In genomic region chr5:19042106-19042505, GRCh38 we compare ENCODE assay signal across 23 cellular contexts.
DNase-seq lines count a peak whose midpoint lies in the region; ATAC-seq, FAIRE-seq and TF ChIP-seq lines count a peak whose summit lies in the region.
"Had no signal": no experiment of that assay in that cellular context is flagged by ENCODE, and none has a peak within 500 bp of the region (broad histone marks: within the 10 kb centered on the region; RNA-seq: fewer than 3 reads in every experiment).

No MANE protein-coding gene starts in this region.

- peak overlapping the region; percentile 38 for H2AFZ ChIP-seq in SU-DHL-6 (ENCODE audit: low read depth, low read length, severe bottlenecking)

- H4K20me1 ChIP-seq in SU-DHL-6 (ENCODE audit: low read depth, low read length) = no peaks in the 10 kb centered on the region
- H4K20me1 ChIP-seq: BLaER1 had no signal

- H3K27me3 ChIP-seq in SU-DHL-6 (ENCODE audit: low read length) = no peaks in the 10 kb centered on the region
- no peaks in the 10 kb centered on the region for H3K27me3 ChIP-seq in testis
- H3K27me3 ChIP-seq: BE2C, BLaER1 had no signal

- CTCF ChIA-PET in Calu3 (lab: Charles Lee) = no interaction called here

- TF ChIP-seq CTCF in Calu3 (IDR thresholded peaks at IDR 0.05; ENCODE audit: unreplicated experiment) (no peak), SU-DHL-6 (IDR thresholded peaks at IDR 0.05; ENCODE audit: insufficient read depth, low read length, poor library complexity, severe bottlenecking) (no peak), testis (IDR thresholded peaks at IDR 0.05) (no peak)

- H3K9me2 ChIP-seq in SU-DHL-6 (replicated peaks; ENCODE audit: insufficient read depth, low read length) = no peaks in the 10 kb centered on the region

- no peak overlapping the region for H3K27ac ChIP-seq in SU-DHL-6 (ENCODE audit: low read depth, low read length)
- no peak overlapping the region for H3K27ac ChIP-seq in testis
- H3K27ac ChIP-seq: BLaER1 had no signal

- H3K36me3 ChIP-seq in SU-DHL-6 (ENCODE audit: low read length) = no peaks in the 10 kb centered on the region
- no peaks in the 10 kb centered on the region for H3K36me3 ChIP-seq in testis (ENCODE audit: low read depth, missing control alignments)
- H3K36me3 ChIP-seq: BE2C, BLaER1 had no signal

- peaks cover 2% of the 10 kb centered on the region for H3K9me3 Mint-ChIP-seq in Calu3 (ENCODE audit: low read depth, unreplicated experiment)

- H3F3A ChIP-seq in SU-DHL-6 (ENCODE audit: insufficient read depth) = no peaks in the 10 kb centered on the region

- peaks cover 11% of the 10 kb centered on the region for H3K4me1 Mint-ChIP-seq in Calu3 (ENCODE audit: low read depth, unreplicated experiment)
- H3K4me1 Mint-ChIP-seq: CD14-positive monocyte; CD4-positive, alpha-beta memory T cell; CD4-positive, CD25-positive, alpha-beta regulatory T cell; CD8-positive, alpha-beta memory T cell had no signal

- H3K4me3 ChIP-seq in SU-DHL-6 (ENCODE audit: insufficient read depth, low read length, poor library complexity, severe bottlenecking) (no peak overlapping the region), testis (no peak overlapping the region)
- H3K4me3 ChIP-seq: BLaER1, GM12878 had no signal

- DNase-seq in Calu3 = no peak
- DNase-seq in H54 (ENCODE audit: insufficient read length, low spot score) = no peak
- no peak for DNase-seq in sciatic nerve (ENCODE audit: low spot score)
- DNase-seq in testis = no peak
- DNase-seq: 8988T; ACHN; BE2C; C1 segment of cervical spinal cord; CD4-positive, alpha-beta memory T cell; CD4-positive, CD25-positive, alpha-beta regulatory T cell; CD8-positive, alpha-beta memory T cell; COR-L47; DMS79 treated with DMSO at 0.1 percent for 48 hours; GF-D8 had no signal

- no peak overlapping the region for H3K4me3 Mint-ChIP-seq in Calu3 (ENCODE audit: low read depth, unreplicated experiment)
- H3K4me3 Mint-ChIP-seq: CD14-positive monocyte; CD4-positive, alpha-beta memory T cell; CD4-positive, CD25-positive, alpha-beta regulatory T cell; CD8-positive, alpha-beta memory T cell had no signal

- ATAC-seq in sciatic nerve (peak; percentile 50), GM21360 (IDR thresholded peaks at IDR 0.05; ENCODE audit: unreplicated experiment) (no peak), HG03565 (IDR thresholded peaks at IDR 0.05; ENCODE audit: unreplicated experiment) (no peak)
- ATAC-seq: GM12878 had no signal

- TF ChIP-seq POLR2A in H54 (IDR thresholded peaks at IDR 0.05; ENCODE audit: low read depth, low read length) (no peak), testis (IDR thresholded peaks at IDR 0.05) (no peak)

- H3K36me3 Mint-ChIP-seq in Calu3 (ENCODE audit: insufficient read depth, unreplicated experiment) = no peaks in the 10 kb centered on the region
- H3K36me3 Mint-ChIP-seq: CD14-positive monocyte; CD4-positive, alpha-beta memory T cell; CD4-positive, CD25-positive, alpha-beta regulatory T cell; CD8-positive, alpha-beta memory T cell had no signal

- no TSS peak for BruUV-seq in Calu3 (replicated peaks; lab: Mats Ljungman, UMichigan)

- H3K9ac ChIP-seq in SU-DHL-6 (ENCODE audit: low read length) = no peak overlapping the region
- H3K9ac ChIP-seq: BLaER1 had no signal

- no peaks in the 10 kb centered on the region for H3K79me2 ChIP-seq in SU-DHL-6 (ENCODE audit: insufficient read depth, low read length)

- no peak overlapping the region for H3K4me2 ChIP-seq in SU-DHL-6 (ENCODE audit: low read depth, low read length, poor library complexity, severe bottlenecking)
- H3K4me2 ChIP-seq: BLaER1 had no signal

- intact Hi-C loops in Calu3 (cut with micrococcal nuclease; ENCODE audit: unreplicated experiment) = no loop called here
- intact Hi-C loops in sciatic nerve (cut with DNase I) = no loop called here
- intact Hi-C loops in testis (cut with DNase I; ENCODE audit: low total_unique reads) = no loop called here

- peak; percentile 6 for FAIRE-seq in H54 (lab: Jason Lieb, UNC)
- FAIRE-seq: D721Med, GM12878, GM12892, GM18507 had no signal

- H3K27ac Mint-ChIP-seq in Calu3 (ENCODE audit: unreplicated experiment) = peak overlapping the region; percentile 20
- H3K27ac Mint-ChIP-seq: CD14-positive monocyte; CD4-positive, alpha-beta memory T cell; CD4-positive, CD25-positive, alpha-beta regulatory T cell; CD8-positive, alpha-beta memory T cell had no signal

- H3K9me3 ChIP-seq in SU-DHL-6 (ENCODE audit: insufficient read depth, low read length) (no peaks in the 10 kb centered on the region), testis (no peaks in the 10 kb centered on the region)
- H3K9me3 ChIP-seq: BE2C, BLaER1 had no signal

- 63 to 69% methylated on average over 2 of the region's 2 CpGs for WGBS in testis, 2 donors

- H3K27me3 Mint-ChIP-seq in Calu3 (ENCODE audit: unreplicated experiment) = no peaks in the 10 kb centered on the region
- H3K27me3 Mint-ChIP-seq: CD4-positive, alpha-beta memory T cell; CD4-positive, CD25-positive, alpha-beta regulatory T cell; CD8-positive, alpha-beta memory T cell had no signal

- H3K4me1 ChIP-seq in testis = no peaks in the 10 kb centered on the region
- H3K4me1 ChIP-seq: BE2C, BLaER1 had no signal
